In the genomic region with DNA sequence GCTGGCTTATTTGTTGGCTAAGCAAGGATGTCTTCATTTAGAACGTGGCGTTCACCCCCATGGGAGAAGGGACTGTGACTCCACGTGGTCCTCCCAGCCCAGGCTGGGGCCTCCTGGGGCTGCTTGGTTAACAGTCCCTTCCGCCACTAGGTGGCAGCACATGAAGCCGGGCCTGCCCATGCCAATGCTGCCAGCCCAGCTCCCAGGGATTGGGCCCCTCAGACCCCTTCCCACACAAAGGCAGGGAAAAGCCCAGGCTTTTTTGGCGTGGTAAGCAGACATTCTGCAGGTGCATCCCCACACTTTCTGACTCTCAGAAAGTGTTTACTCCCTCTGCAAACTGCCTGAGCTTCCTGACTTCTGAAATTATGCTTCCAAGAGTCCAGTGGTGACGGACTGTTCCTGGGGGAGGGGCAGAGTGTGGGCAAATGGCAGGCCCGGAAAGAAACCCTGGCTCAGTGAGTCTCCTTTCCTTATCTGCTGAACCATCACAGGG, we compare ENCODE assay signal across 8 cellular contexts. TPM values are rescaled to one million over a fixed set of nuclear protein-coding genes. Genes with fewer than 3 reads are reported as not detected.
DNase-seq lines count a peak whose midpoint lies in the region; ATAC-seq, FAIRE-seq and TF ChIP-seq lines count a peak whose summit lies in the region.

No MANE protein-coding gene starts in this region.

- H3K27ac ChIP-seq in OCI-LY7 (ENCODE audit: low read depth, low read length, poor library complexity, severe bottlenecking) = no peak overlapping the region

- H3K27me3 Mint-ChIP-seq in activated T-cell treated with anti-CD3 and anti-CD28 coated beads, Interleukin-2, amount 50 U/mL, for 24 hours = no peaks in the 10 kb centered on the region
- peaks cover 10% of the 10 kb centered on the region for H3K27me3 Mint-ChIP-seq in nephron progenitor cell (ENCODE audit: low read depth, poor library complexity)
- no peaks in the 10 kb centered on the region for H3K27me3 Mint-ChIP-seq in stimulated activated naive CD8-positive, alpha-beta T cell treated with anti-CD3 and anti-CD28 coated beads, Interleukin-15, Interleukin-2, amounts not matched to agents 100 ng/mL and 50 ng/mL, for 24 hours

- FAIRE-seq in H54 (lab: Jason Lieb, UNC) = no peak

- peak overlapping the region; percentile 25 for H3K4me3 Mint-ChIP-seq in activated T-cell treated with anti-CD3 and anti-CD28 coated beads, Interleukin-2, amount 50 U/mL, for 24 hours
- H3K4me3 Mint-ChIP-seq in nephron progenitor cell = peak overlapping the region; percentile 7
- peak overlapping the region; percentile 61 for H3K4me3 Mint-ChIP-seq in stimulated activated naive CD8-positive, alpha-beta T cell treated with anti-CD3 and anti-CD28 coated beads, Interleukin-15, Interleukin-2, amounts not matched to agents 100 ng/mL and 50 ng/mL, for 24 hours

- intact Hi-C loops in OCI-LY7 (cut with micrococcal nuclease; ENCODE audit: unreplicated experiment) = loop anchor here (1.0 kb wide), 1 partner anchor 253 kb away; no protein-coding TSS in a partner anchor

- peak overlapping the region; percentile 89 for H3K27ac Mint-ChIP-seq in activated T-cell treated with anti-CD3 and anti-CD28 coated beads, Interleukin-2, amount 50 U/mL, for 24 hours
- no peak overlapping the region for H3K27ac Mint-ChIP-seq in nephron progenitor cell
- H3K27ac Mint-ChIP-seq in stimulated activated naive CD8-positive, alpha-beta T cell treated with anti-CD3 and anti-CD28 coated beads, Interleukin-15, Interleukin-2, amounts not matched to agents 100 ng/mL and 50 ng/mL, for 24 hours = peak overlapping the region; percentile 89

- no peaks in the 10 kb centered on the region for H3K27me3 ChIP-seq in BJ (ENCODE audit: control insufficient read depth, insufficient read depth, low read length)

- H3K36me3 Mint-ChIP-seq in activated T-cell treated with anti-CD3 and anti-CD28 coated beads, Interleukin-2, amount 50 U/mL, for 24 hours (ENCODE audit: low read depth) = peaks cover 64% of the 10 kb centered on the region
- H3K36me3 Mint-ChIP-seq in nephron progenitor cell (ENCODE audit: low read depth) = peaks cover 16% of the 10 kb centered on the region
- H3K36me3 Mint-ChIP-seq in stimulated activated naive CD8-positive, alpha-beta T cell treated with anti-CD3 and anti-CD28 coated beads, Interleukin-15, Interleukin-2, amounts not matched to agents 100 ng/mL and 50 ng/mL, for 24 hours (ENCODE audit: low read depth) = peaks cover 39% of the 10 kb centered on the region

- peak; percentile 96 for TF ChIP-seq CTCF in BJ (IDR thresholded peaks at IDR 0.05; ENCODE audit: insufficient read depth, low read depth, low read length)
- TF ChIP-seq CTCF in OCI-LY7 (conservative IDR thresholded peaks at IDR 0.05; ENCODE audit: low read length) = peak; percentile 92
- peak; percentile 89 for TF ChIP-seq CTCF in nephron progenitor cell (IDR thresholded peaks at IDR 0.05)

- H3K9me2 ChIP-seq in OCI-LY7 (ENCODE audit: insufficient read depth, low read length) = no peaks in the 10 kb centered on the region

- peaks cover 9% of the 10 kb centered on the region for H4K20me1 ChIP-seq in OCI-LY7 (ENCODE audit: insufficient read depth, low read length)

- BruUV-seq in OCI-LY7 (replicated peaks; lab: Mats Ljungman, UMichigan) = no TSS peak

- H3K79me2 ChIP-seq in OCI-LY7 (ENCODE audit: insufficient read depth, low read depth, low read length) = peaks cover 22% of the 10 kb centered on the region

- H3K4me1 ChIP-seq in OCI-LY7 (ENCODE audit: insufficient read depth, low read length, poor library complexity, severe bottlenecking) = peaks cover 38% of the 10 kb centered on the region

- H3K4me1 Mint-ChIP-seq in activated T-cell treated with anti-CD3 and anti-CD28 coated beads, Interleukin-2, amount 50 U/mL, for 24 hours (ENCODE audit: low read depth) = peaks cover 51% of the 10 kb centered on the region
- peaks cover 55% of the 10 kb centered on the region for H3K4me1 Mint-ChIP-seq in nephron progenitor cell
- peaks cover 53% of the 10 kb centered on the region for H3K4me1 Mint-ChIP-seq in stimulated activated naive CD8-positive, alpha-beta T cell treated with anti-CD3 and anti-CD28 coated beads, Interleukin-15, Interleukin-2, amounts not matched to agents 100 ng/mL and 50 ng/mL, for 24 hours (ENCODE audit: low read depth)

- DNase-seq in BJ (ENCODE audit: low read depth) (no peak), H54 (ENCODE audit: insufficient read length, low spot score) (peak; percentile 67), OCI-LY7 (ENCODE audit: low spot score) (peak; percentile 85), fibroblast of gingiva (ENCODE audit: low read depth) (peak; percentile 44), nephron progenitor cell (peak; percentile 93)
- peak; percentile 89 for DNase-seq in activated T-cell treated with anti-CD3 and anti-CD28 coated beads, Interleukin-2, amount 50 U/mL, for 24 hours

- H3K4me3 ChIP-seq in BJ (ENCODE audit: low read depth, low read length) (no peak overlapping the region), OCI-LY7 (ENCODE audit: low read depth, low read length, poor library complexity, severe bottlenecking) (no peak overlapping the region)

- TF ChIP-seq POLR2A in H54 (IDR thresholded peaks at IDR 0.05; ENCODE audit: low read depth, low read length) = no peak

- no peak overlapping the region for H2AFZ ChIP-seq in OCI-LY7 (ENCODE audit: low read length)

- CTCF ChIA-PET in BJ (lab: Yijun Ruan, JAX) = interaction anchor here (0.7 to 6.7 kb wide), 32 partner anchors 11 to 315 kb away, joined by 3 to 136 read pairs (median 6); a partner anchor contains a TSS
- CTCF ChIA-PET in OCI-LY7 (lab: Charles Lee; ENCODE audit: unreplicated experiment) = interaction anchor here (0.8 kb wide), 1 partner anchor 134 kb away, joined by 3 read pairs; no protein-coding TSS in a partner anchor

- H3K9me3 ChIP-seq in OCI-LY7 (ENCODE audit: low read length) = no peaks in the 10 kb centered on the region

- POLR2A ChIA-PET in BJ (lab: Charles Lee) = no interaction called here
- POLR2A ChIA-PET in OCI-LY7 (lab: Charles Lee) = interaction anchor here (0.5 to 1.3 kb wide), 2 partner anchors 31 to 204 kb away, joined by 4 read pairs; no protein-coding TSS in a partner anchor

- ATAC-seq in HG02610 (IDR thresholded peaks at IDR 0.05; ENCODE audit: unreplicated experiment) = no peak

- no peaks in the 10 kb centered on the region for H3K9me3 Mint-ChIP-seq in activated T-cell treated with anti-CD3 and anti-CD28 coated beads, Interleukin-2, amount 50 U/mL, for 24 hours
- no peaks in the 10 kb centered on the region for H3K9me3 Mint-ChIP-seq in nephron progenitor cell
- no peaks in the 10 kb centered on the region for H3K9me3 Mint-ChIP-seq in stimulated activated naive CD8-positive, alpha-beta T cell treated with anti-CD3 and anti-CD28 coated beads, Interleukin-15, Interleukin-2, amounts not matched to agents 100 ng/mL and 50 ng/mL, for 24 hours

- H3K4me2 ChIP-seq in OCI-LY7 (ENCODE audit: low read length) = peak overlapping the region; percentile 34; the same call in 1 of the 2 replicates

- H3K36me3 ChIP-seq in BJ (ENCODE audit: control insufficient read depth, insufficient read depth, low read length) (peaks cover 14% of the 10 kb centered on the region), OCI-LY7 (ENCODE audit: insufficient read depth, low read length) (peaks cover 60% of the 10 kb centered on the region)

RNA-seq across cellular contexts. Expression of a gene that starts 3.1 kb away (rescaled TPM):
- 15.4 and 21.9 TPM in 2 replicates for polyA plus RNA-seq in BJ (2011; rRNA removed)
- polyA minus RNA-seq in BJ (2011; rRNA and poly(A)+ RNA removed) = 61.1 and 63.9 TPM in 2 replicates
- 41.9 and 45.2 TPM in 2 replicates for total RNA-seq in OCI-LY7 (2014; rRNA removed; shearing (Covaris generic))
- total RNA-seq in OCI-LY7 (2022) = 62.2 and 67.2 TPM in 2 replicates

RNA-seq across cellular contexts. Expression of a gene that starts 25.1 kb away (rescaled TPM):
- 1.4 and 2.5 TPM in 2 replicates for polyA plus RNA-seq in BJ (2011; rRNA removed)
- 2.5 and 3.6 TPM in 2 replicates for polyA minus RNA-seq in BJ (2011; rRNA and poly(A)+ RNA removed)
- total RNA-seq in OCI-LY7 (2014; rRNA removed; shearing (Covaris generic)) = not detected in 2 replicates
- 0.08 and 0.11 TPM in 2 replicates for total RNA-seq in OCI-LY7 (2022)

Comparison
In these comparisons a context has a peak if more than half of its experiments do, and no peak if none do; other contexts are left out.
1. H3K4me3 Mint-ChIP-seq: peak in every context shown above with its lines; median percentile 61 in stimulated activated naive CD8-positive, alpha-beta T cell treated with anti-CD3 and anti-CD28 coated beads, Interleukin-15, Interleukin-2, amounts not matched to agents 100 ng/mL and 50 ng/mL, for 24 hours; 25 in activated T-cell treated with anti-CD3 and anti-CD28 coated beads, Interleukin-2, amount 50 U/mL, for 24 hours; 7 in nephron progenitor cell.